In the genomic region with DNA sequence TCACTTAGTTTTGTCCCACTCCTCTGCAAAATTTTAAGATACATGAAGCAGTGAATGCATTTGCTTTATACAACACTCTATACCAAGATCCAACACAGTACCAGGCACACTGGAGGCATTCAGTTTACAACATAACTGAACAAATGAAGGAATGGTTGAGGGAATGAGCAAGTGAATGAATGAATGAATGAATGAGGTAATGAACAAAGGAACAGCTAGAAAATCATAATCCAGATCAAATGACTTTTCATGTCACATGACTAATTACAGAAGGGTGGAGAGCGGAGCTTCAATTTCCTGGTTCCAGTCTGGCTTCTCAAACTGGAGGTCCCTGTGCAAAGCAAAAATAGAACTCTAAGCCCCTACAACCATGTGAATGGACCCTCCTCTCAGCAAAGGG, we compare ENCODE assay signal across 29 cellular contexts.
"Had no signal": no experiment of that assay in that cellular context is flagged by ENCODE, and none has a peak within 500 bp of the region (broad histone marks: within the 10 kb centered on the region; RNA-seq: fewer than 3 reads in every experiment).

No MANE protein-coding gene starts in this region.

- H3K4me3 Mint-ChIP-seq: activated CD4-positive, alpha-beta memory T cell treated with anti-CD3 and anti-CD28 coated beads for 36 hours; activated CD4-positive, alpha-beta T cell treated with anti-CD3 and anti-CD28 coated beads for 36 hours; activated CD4-positive, alpha-beta T cell treated with anti-CD3 and anti-CD28 coated beads, Interleukin-2, amount 10 ng/mL, durations not matched to agents 24 days and 14 days; activated CD8-positive, alpha-beta memory T cell treated with anti-CD3 and anti-CD28 coated beads, Interleukin-2, amount 10 ng/mL, durations not matched to agents 7 days and 5 days; activated CD8-positive, alpha-beta T cell treated with anti-CD3 and anti-CD28 coated beads, Interleukin-2, amount 10 ng/mL, durations not matched to agents 7 days and 5 days; activated naive CD4-positive, alpha-beta T cell treated with anti-CD3 and anti-CD28 coated beads, Interleukin-2, amount 10 ng/mL, durations not matched to agents 7 days and 5 days; activated naive CD8-positive, alpha-beta T cell; activated T-helper 1 cell treated with anti-CD3 and anti-CD28 coated beads, Interleukin-12 subunit alpha, Interleukin-12 subunit beta, Interleukin-2, Interleukin-4 antibody, amounts not matched to agents 30 ng/mL and 10 ng/mL and 1 ng/mL, durations not matched to agents 14 hours and 24 hours and 36 hours; central memory CD8-positive, alpha-beta T cell; dendritic cell treated with granulocyte-macrophage colony-stimulating factor and Interleukin-4, amounts not matched to agents 40 ng/mL and 50 ng/mL, for 4 days had no signal

- ATAC-seq: activated CD4-positive, alpha-beta T cell treated with anti-CD3 and anti-CD28 coated beads for 36 hours; activated CD8-positive, alpha-beta memory T cell treated with anti-CD3 and anti-CD28 coated beads, Interleukin-2, amount 10 ng/mL, durations not matched to agents 7 days and 5 days; activated CD8-positive, alpha-beta T cell treated with anti-CD3 and anti-CD28 coated beads, Interleukin-2, amount 10 ng/mL, durations not matched to agents 7 days and 5 days; foreskin keratinocyte; gastroesophageal sphincter had no signal

- FAIRE-seq: bronchial epithelial cell had no signal

- H3K36me3 ChIP-seq: brain microvascular endothelial cell, esophagus muscularis mucosa, gastroesophageal sphincter had no signal

- H3K9me3 Mint-ChIP-seq: activated CD4-positive, alpha-beta memory T cell treated with anti-CD3 and anti-CD28 coated beads for 36 hours; activated CD4-positive, alpha-beta T cell treated with anti-CD3 and anti-CD28 coated beads, Interleukin-2, amount 10 ng/mL, durations not matched to agents 24 days and 14 days; activated naive CD4-positive, alpha-beta T cell treated with anti-CD3 and anti-CD28 coated beads, Interleukin-2, amount 10 ng/mL, durations not matched to agents 7 days and 5 days; activated T-helper 1 cell treated with anti-CD3 and anti-CD28 coated beads, Interleukin-12 subunit alpha, Interleukin-12 subunit beta, Interleukin-2, Interleukin-4 antibody, amounts not matched to agents 30 ng/mL and 10 ng/mL and 1 ng/mL, durations not matched to agents 14 hours and 24 hours and 36 hours; activated T-helper 2 cell treated with anti-CD3 and anti-CD28 coated beads, Interferon-gamma antibody, Interleukin-2, Interleukin-4, amounts not matched to agents 10 μg/mL and 5 μg/mL and 100 μg/mL, durations not matched to agents 14 hours and 24 hours and 36 hours; central memory CD8-positive, alpha-beta T cell had no signal

- H3K36me3 Mint-ChIP-seq: activated CD4-positive, alpha-beta memory T cell treated with anti-CD3 and anti-CD28 coated beads for 36 hours; activated CD8-positive, alpha-beta memory T cell treated with anti-CD3 and anti-CD28 coated beads, Interleukin-2, amount 10 ng/mL, durations not matched to agents 7 days and 5 days; activated naive CD4-positive, alpha-beta T cell treated with anti-CD3 and anti-CD28 coated beads, Interleukin-2, amount 10 ng/mL, durations not matched to agents 7 days and 5 days; activated naive CD8-positive, alpha-beta T cell had no signal

- H3K27me3 Mint-ChIP-seq: dendritic cell treated with granulocyte-macrophage colony-stimulating factor and Interleukin-4, amounts not matched to agents 40 ng/mL and 50 ng/mL, for 4 days had no signal

- H3K4me1 Mint-ChIP-seq: activated CD4-positive, alpha-beta T cell treated with anti-CD3 and anti-CD28 coated beads for 36 hours; activated CD4-positive, alpha-beta T cell treated with anti-CD3 and anti-CD28 coated beads, Interleukin-2, amount 10 ng/mL, durations not matched to agents 24 days and 14 days; activated CD8-positive, alpha-beta memory T cell treated with anti-CD3 and anti-CD28 coated beads, Interleukin-2, amount 10 ng/mL, durations not matched to agents 7 days and 5 days; activated naive CD4-positive, alpha-beta T cell treated with anti-CD3 and anti-CD28 coated beads, Interleukin-2, amount 10 ng/mL, durations not matched to agents 7 days and 5 days; central memory CD8-positive, alpha-beta T cell had no signal

- H3K4me3 ChIP-seq: coronary artery, dorsolateral prefrontal cortex, esophagus muscularis mucosa, gastroesophageal sphincter had no signal

- H3K27ac ChIP-seq: brain microvascular endothelial cell, coronary artery, dorsolateral prefrontal cortex, esophagus muscularis mucosa, foreskin keratinocyte, gastroesophageal sphincter had no signal

- H3K9me3 ChIP-seq: esophagus muscularis mucosa, gastroesophageal sphincter had no signal

- H3K27ac Mint-ChIP-seq: activated CD4-positive, alpha-beta memory T cell treated with anti-CD3 and anti-CD28 coated beads for 36 hours; activated CD4-positive, alpha-beta T cell treated with anti-CD3 and anti-CD28 coated beads for 36 hours; activated CD4-positive, alpha-beta T cell treated with anti-CD3 and anti-CD28 coated beads, Interleukin-2, amount 10 ng/mL, durations not matched to agents 24 days and 14 days; activated CD8-positive, alpha-beta memory T cell treated with anti-CD3 and anti-CD28 coated beads, Interleukin-2, amount 10 ng/mL, durations not matched to agents 7 days and 5 days; activated CD8-positive, alpha-beta T cell treated with anti-CD3 and anti-CD28 coated beads, Interleukin-2, amount 10 ng/mL, durations not matched to agents 7 days and 5 days; activated naive CD4-positive, alpha-beta T cell treated with anti-CD3 and anti-CD28 coated beads, Interleukin-2, amount 10 ng/mL, durations not matched to agents 7 days and 5 days; activated naive CD8-positive, alpha-beta T cell; activated T-helper 1 cell treated with anti-CD3 and anti-CD28 coated beads, Interleukin-12 subunit alpha, Interleukin-12 subunit beta, Interleukin-2, Interleukin-4 antibody, amounts not matched to agents 30 ng/mL and 10 ng/mL and 1 ng/mL, durations not matched to agents 14 hours and 24 hours and 36 hours; activated T-helper 2 cell treated with anti-CD3 and anti-CD28 coated beads, Interferon-gamma antibody, Interleukin-2, Interleukin-4, amounts not matched to agents 10 μg/mL and 5 μg/mL and 100 μg/mL, durations not matched to agents 14 hours and 24 hours and 36 hours; dendritic cell treated with granulocyte-macrophage colony-stimulating factor and Interleukin-4, amounts not matched to agents 40 ng/mL and 50 ng/mL, for 4 days had no signal

- H3K27me3 ChIP-seq: brain microvascular endothelial cell, dorsolateral prefrontal cortex, esophagus muscularis mucosa, foreskin keratinocyte, gastroesophageal sphincter had no signal

- DNase-seq: activated CD4-positive, alpha-beta memory T cell treated with anti-CD3 and anti-CD28 coated beads for 36 hours; activated CD4-positive, alpha-beta T cell treated with anti-CD3 and anti-CD28 coated beads for 36 hours; activated CD4-positive, alpha-beta T cell treated with anti-CD3 and anti-CD28 coated beads, Interleukin-2, amount 10 ng/mL, durations not matched to agents 24 days and 14 days; activated CD4-positive, CD25-positive, alpha-beta regulatory T cell; activated CD4-positive, CD25-positive, alpha-beta regulatory T cell treated with anti-CD3 and anti-CD28 coated beads, Interleukin-2, amount 50 U/mL, for 72 hours; activated CD8-positive, alpha-beta memory T cell treated with anti-CD3 and anti-CD28 coated beads, Interleukin-2, amount 10 ng/mL, durations not matched to agents 7 days and 5 days; activated CD8-positive, alpha-beta memory T cell treated with anti-CD3 and anti-CD28 coated beads, Interleukin-2, amount 50 U/mL, for 4 hours; activated CD8-positive, alpha-beta T cell treated with anti-CD3 and anti-CD28 coated beads, Interleukin-2, amount 10 ng/mL, durations not matched to agents 7 days and 5 days; activated effector memory CD4-positive, alpha-beta T cell treated with anti-CD3 and anti-CD28 coated beads, Interleukin-2, amount 50 U/mL, for 16 hours; activated naive CD4-positive, alpha-beta T cell treated with anti-CD3 and anti-CD28 coated beads, Interleukin-2, amount 10 ng/mL, durations not matched to agents 7 days and 5 days; activated T-cell treated with anti-CD3 and anti-CD28 coated beads, Interleukin-2, amount 50 U/mL, for 1 hour; activated T-cell treated with anti-CD3 and anti-CD28 coated beads, Interleukin-2, amount 50 U/mL, for 48 hours; amniotic stem cell; anterior cingulate cortex; brain microvascular endothelial cell; dorsolateral prefrontal cortex; effector memory CD4-positive, alpha-beta T cell; erythroblast; foreskin keratinocyte; T-helper 2 cell had no signal
